In the genomic region with DNA sequence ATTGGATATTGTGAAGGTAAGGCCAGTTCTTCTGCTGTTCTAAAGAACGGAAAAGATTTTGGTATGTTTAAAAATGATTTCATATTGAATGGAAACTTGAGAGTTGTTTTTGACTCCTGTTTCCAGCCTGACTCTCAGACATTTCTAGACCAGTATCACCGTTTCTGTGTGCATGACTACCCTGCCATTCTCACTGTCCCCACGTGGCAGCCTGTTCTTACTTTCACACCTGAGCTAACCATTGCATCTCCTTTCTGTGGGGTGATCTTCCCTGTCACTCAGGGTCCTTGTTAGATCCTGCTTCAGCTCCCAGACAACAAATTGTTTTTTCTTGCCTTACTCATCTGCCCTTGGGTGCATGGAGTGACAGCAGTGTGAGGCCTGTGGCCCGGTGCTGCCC, we compare ENCODE assay signal across 19 cellular contexts. TPM values are rescaled to one million over a fixed set of nuclear protein-coding genes. Genes with fewer than 3 reads are reported as not detected.
DNase-seq lines count a peak whose midpoint lies in the region; ATAC-seq and TF ChIP-seq lines count a peak whose summit lies in the region.
"Had no signal": no experiment of that assay in that cellular context is flagged by ENCODE, and none has a peak within 500 bp of the region (broad histone marks: within the 10 kb centered on the region; RNA-seq: fewer than 3 reads in every experiment).

No MANE protein-coding gene starts in this region.

- no peak for TF ChIP-seq CTCF in activated CD8-positive, alpha-beta T cell treated with anti-CD3 and anti-CD28 coated beads for 36 hours (IDR thresholded peaks at IDR 0.05)
- TF ChIP-seq CTCF in CD8-positive, alpha-beta T cell (IDR thresholded peaks at IDR 0.05): no peak
- no peak for TF ChIP-seq CTCF in smooth muscle cell (IDR thresholded peaks at IDR 0.05; ENCODE audit: borderline replicate concordance, insufficient read depth, poor library complexity, severe bottlenecking)

- H3K9me3 ChIP-seq in CD8-positive, alpha-beta T cell (ENCODE audit: low read length): no peaks in the 10 kb centered on the region
- H3K9me3 ChIP-seq in smooth muscle cell (replicated peaks; ENCODE audit: low read depth) (no peaks in the 10 kb centered on the region), aorta (ENCODE audit: control insufficient read depth, low read length) (no peaks in the 10 kb centered on the region)
- H3K9me3 ChIP-seq: BLaER1 treated with 17β-estradiol and CSF1 and Interleukin-3, amounts not matched to agents 10 nM and 100 nM had no signal

- H3K4me1 ChIP-seq in CD8-positive, alpha-beta T cell (ENCODE audit: insufficient read depth, low read length): peaks cover 28% of the 10 kb centered on the region
- no peaks in the 10 kb centered on the region for H3K4me1 ChIP-seq in smooth muscle cell (ENCODE audit: low read depth)
- no peaks in the 10 kb centered on the region for H3K4me1 ChIP-seq in aorta (ENCODE audit: control insufficient read depth in 1 of 2, insufficient read depth in 2 of 2, low read length in 2 of 2)

- no peaks in the 10 kb centered on the region for H3K27me3 ChIP-seq in CD8-positive, alpha-beta T cell (ENCODE audit: insufficient read depth, low read length)
- H3K27me3 ChIP-seq in smooth muscle cell (ENCODE audit: low read depth): no peaks in the 10 kb centered on the region
- H3K27me3 ChIP-seq in aorta (ENCODE audit: control insufficient read depth in 1 of 2, insufficient read depth in 2 of 2, low read length in 1 of 2): no peaks in the 10 kb centered on the region
- H3K27me3 ChIP-seq: BLaER1 treated with 17β-estradiol and CSF1 and Interleukin-3, amounts not matched to agents 10 nM and 100 nM had no signal

- peak; percentile 60 for ATAC-seq in activated CD8-positive, alpha-beta T cell treated with anti-CD3 and anti-CD28 coated beads for 36 hours
- ATAC-seq in activated CD8-positive, alpha-beta T cell treated with anti-CD3 and anti-CD28 coated beads, Interleukin-2, amount 10 ng/mL, durations not matched to agents 7 days and 5 days: no peak
- no peak for ATAC-seq in CD8-positive, alpha-beta T cell
- ATAC-seq in activated T-helper 17 cell treated with anti-CD3 and anti-CD28 coated beads, Interleukin-2, amount 50 U/mL, for 72 hours (replicated peaks): peak; percentile 66
- no peak for ATAC-seq in aorta (ENCODE audit: low FRiP score)
- ATAC-seq in GM21619 (IDR thresholded peaks at IDR 0.05; ENCODE audit: unreplicated experiment): no peak
- ATAC-seq: GM12878, HepG2 had no signal

- no peaks in the 10 kb centered on the region for H3K9me3 Mint-ChIP-seq in activated CD8-positive, alpha-beta T cell treated with anti-CD3 and anti-CD28 coated beads for 36 hours
- H3K9me3 Mint-ChIP-seq in activated CD8-positive, alpha-beta T cell treated with anti-CD3 and anti-CD28 coated beads, Interleukin-2, amount 10 ng/mL, durations not matched to agents 7 days and 5 days (ENCODE audit: insufficient read depth): no peaks in the 10 kb centered on the region
- H3K9me3 Mint-ChIP-seq in CD8-positive, alpha-beta T cell: no peaks in the 10 kb centered on the region
- H3K9me3 Mint-ChIP-seq in activated T-helper 17 cell treated with anti-CD3 and anti-CD28 coated beads, Interleukin-2, amount 50 U/mL, for 72 hours: no peaks in the 10 kb centered on the region

- intact Hi-C loops in activated CD8-positive, alpha-beta T cell treated with anti-CD3 and anti-CD28 coated beads for 36 hours (cut with micrococcal nuclease): no loop called here
- intact Hi-C loops in CD8-positive, alpha-beta T cell (cut with DNase I, micrococcal nuclease): loop anchor here in 1 of 2 experiments (5.0 kb wide), 2 partner anchors 1143 to 1963 kb away; no protein-coding TSS in a partner anchor
- intact Hi-C loops in aorta (cut with DNase I): no loop called here

- H3K9ac ChIP-seq in smooth muscle cell (ENCODE audit: low read depth): no peak overlapping the region
- H3K9ac ChIP-seq: BLaER1 treated with 17β-estradiol and CSF1 and Interleukin-3, amounts not matched to agents 10 nM and 100 nM; KMS-11 had no signal

- H3K79me2 ChIP-seq in smooth muscle cell (ENCODE audit: low read depth): peaks cover 4% of the 10 kb centered on the region

- H3K36me3 ChIP-seq in CD8-positive, alpha-beta T cell (ENCODE audit: insufficient read depth, low read length): no peaks in the 10 kb centered on the region
- H3K36me3 ChIP-seq in smooth muscle cell (ENCODE audit: low read depth) (no peaks in the 10 kb centered on the region), aorta (ENCODE audit: control insufficient read depth in 1 of 2, insufficient read depth in 2 of 2, low read length in 1 of 2) (peaks cover 0 to 5% of the 10 kb centered on the region in 2 donors)

- DNase-seq in activated CD8-positive, alpha-beta T cell treated with anti-CD3 and anti-CD28 coated beads for 36 hours: peak; percentile 28
- no peak for DNase-seq in activated CD8-positive, alpha-beta T cell treated with anti-CD3 and anti-CD28 coated beads, Interleukin-2, amount 10 ng/mL, durations not matched to agents 7 days and 5 days
- DNase-seq in CD8-positive, alpha-beta T cell: no peak
- DNase-seq in smooth muscle cell (lab: John Stamatoyannopoulos, UW; ENCODE audit: unreplicated experiment) (no peak), aorta (no peak), SIG-M5 treated with dmso at 0.1 percent for 504 hours (lab: John Stamatoyannopoulos, UW; ENCODE audit: unreplicated experiment) (no peak)
- DNase-seq: DMS 273 treated with DMSO at 0.1 percent for 48 hours, GDM1, GOT3, NCI-H1092 treated with DMSO at 0.1 percent for 48 hours, NCI-H2081 treated with DMSO at 0.1 percent for 48 hours, NCI-H510A treated with DMSO at 0.1 percent for 48 hours, NCI-H82 had no signal

- no peak overlapping the region for H3K4me3 ChIP-seq in CD8-positive, alpha-beta T cell (ENCODE audit: low read depth, low read length)
- H3K4me3 ChIP-seq in smooth muscle cell (no peak overlapping the region), aorta (ENCODE audit: low read length in 2 of 2) (no peak overlapping the region)
- H3K4me3 ChIP-seq: BLaER1 treated with 17β-estradiol and CSF1 and Interleukin-3, amounts not matched to agents 10 nM and 100 nM; GM12878 had no signal

- H3K4me1 Mint-ChIP-seq in activated CD8-positive, alpha-beta T cell treated with anti-CD3 and anti-CD28 coated beads for 36 hours (ENCODE audit: low read depth): peaks cover 40% of the 10 kb centered on the region
- H3K4me1 Mint-ChIP-seq in activated CD8-positive, alpha-beta T cell treated with anti-CD3 and anti-CD28 coated beads, Interleukin-2, amount 10 ng/mL, durations not matched to agents 7 days and 5 days (ENCODE audit: low read depth): peaks cover 37% of the 10 kb centered on the region
- H3K4me1 Mint-ChIP-seq in CD8-positive, alpha-beta T cell (ENCODE audit: low read depth): peaks cover 40% of the 10 kb centered on the region
- H3K4me1 Mint-ChIP-seq in activated T-helper 17 cell treated with anti-CD3 and anti-CD28 coated beads, Interleukin-2, amount 50 U/mL, for 72 hours: peaks cover 22% of the 10 kb centered on the region

- H3K27me3 Mint-ChIP-seq in activated CD8-positive, alpha-beta T cell treated with anti-CD3 and anti-CD28 coated beads for 36 hours: no peaks in the 10 kb centered on the region
- H3K27me3 Mint-ChIP-seq in activated CD8-positive, alpha-beta T cell treated with anti-CD3 and anti-CD28 coated beads, Interleukin-2, amount 10 ng/mL, durations not matched to agents 7 days and 5 days (ENCODE audit: low read depth): no peaks in the 10 kb centered on the region
- no peaks in the 10 kb centered on the region for H3K27me3 Mint-ChIP-seq in CD8-positive, alpha-beta T cell (ENCODE audit: low read depth)
- no peaks in the 10 kb centered on the region for H3K27me3 Mint-ChIP-seq in activated T-helper 17 cell treated with anti-CD3 and anti-CD28 coated beads, Interleukin-2, amount 50 U/mL, for 72 hours

- no peak overlapping the region for H3K4me2 ChIP-seq in smooth muscle cell
- H3K4me2 ChIP-seq: KMS-11 had no signal

- POLR2A ChIA-PET in activated CD8-positive, alpha-beta T cell treated with anti-CD3 and anti-CD28 coated beads for 36 hours (lab: Charles Lee): interaction anchor here (0.7 to 1.5 kb wide), 2 partner anchors 9 to 14 kb away, joined by 3 read pairs; no protein-coding TSS in a partner anchor
- POLR2A ChIA-PET in activated CD8-positive, alpha-beta T cell treated with anti-CD3 and anti-CD28 coated beads, Interleukin-2, amount 10 ng/mL, durations not matched to agents 7 days and 5 days (lab: Charles Lee): no interaction called here
- POLR2A ChIA-PET in CD8-positive, alpha-beta T cell (lab: Charles Lee): interaction anchor here (1.0 kb wide), 1 partner anchor 65 kb away, joined by 3 read pairs; a partner anchor contains a TSS

- peak overlapping the region; percentile 47 for H3K27ac Mint-ChIP-seq in activated CD8-positive, alpha-beta T cell treated with anti-CD3 and anti-CD28 coated beads for 36 hours
- H3K27ac Mint-ChIP-seq in activated CD8-positive, alpha-beta T cell treated with anti-CD3 and anti-CD28 coated beads, Interleukin-2, amount 10 ng/mL, durations not matched to agents 7 days and 5 days: no peak overlapping the region
- peak overlapping the region; percentile 53 for H3K27ac Mint-ChIP-seq in CD8-positive, alpha-beta T cell
- H3K27ac Mint-ChIP-seq in activated T-helper 17 cell treated with anti-CD3 and anti-CD28 coated beads, Interleukin-2, amount 50 U/mL, for 72 hours: peak overlapping the region; percentile 81

- no peak overlapping the region for H3K4me3 Mint-ChIP-seq in activated CD8-positive, alpha-beta T cell treated with anti-CD3 and anti-CD28 coated beads for 36 hours
- H3K4me3 Mint-ChIP-seq in activated CD8-positive, alpha-beta T cell treated with anti-CD3 and anti-CD28 coated beads, Interleukin-2, amount 10 ng/mL, durations not matched to agents 7 days and 5 days: no peak overlapping the region
- no peak overlapping the region for H3K4me3 Mint-ChIP-seq in CD8-positive, alpha-beta T cell
- no peak overlapping the region for H3K4me3 Mint-ChIP-seq in activated T-helper 17 cell treated with anti-CD3 and anti-CD28 coated beads, Interleukin-2, amount 50 U/mL, for 72 hours

- no peaks in the 10 kb centered on the region for H3F3A ChIP-seq in smooth muscle cell (ENCODE audit: low read depth)

- no peak overlapping the region for H2AFZ ChIP-seq in smooth muscle cell (ENCODE audit: low read depth)

- 86% methylated on average over 4 of the region's 4 CpGs for WGBS in smooth muscle cell (ENCODE audit: low lambda C conversion rate)
- WGBS in aorta, 2 donors: 93 to 96% methylated on average over 4 of the region's 4 CpGs

- peaks cover 69% of the 10 kb centered on the region for H4K20me1 ChIP-seq in smooth muscle cell (ENCODE audit: low read depth)

- no peak overlapping the region for H3K27ac ChIP-seq in CD8-positive, alpha-beta T cell (ENCODE audit: low read depth, low read length)
- peak overlapping the region; percentile 39 for H3K27ac ChIP-seq in smooth muscle cell (ENCODE audit: low read depth)
- no peak overlapping the region for H3K27ac ChIP-seq in aorta (ENCODE audit: low read depth in 1 of 2, low read length in 2 of 2)
- H3K27ac ChIP-seq: BLaER1 treated with 17β-estradiol and CSF1 and Interleukin-3, amounts not matched to agents 10 nM and 100 nM; KMS-11 had no signal

- H3K36me3 Mint-ChIP-seq in activated CD8-positive, alpha-beta T cell treated with anti-CD3 and anti-CD28 coated beads for 36 hours (ENCODE audit: low read depth): peaks cover 40% of the 10 kb centered on the region
- peaks cover 48% of the 10 kb centered on the region for H3K36me3 Mint-ChIP-seq in activated CD8-positive, alpha-beta T cell treated with anti-CD3 and anti-CD28 coated beads, Interleukin-2, amount 10 ng/mL, durations not matched to agents 7 days and 5 days (ENCODE audit: low read depth)
- peaks cover 56% of the 10 kb centered on the region for H3K36me3 Mint-ChIP-seq in CD8-positive, alpha-beta T cell
- H3K36me3 Mint-ChIP-seq in activated T-helper 17 cell treated with anti-CD3 and anti-CD28 coated beads, Interleukin-2, amount 50 U/mL, for 72 hours (ENCODE audit: low read depth): peaks cover 81% of the 10 kb centered on the region

- CTCF ChIA-PET in activated CD8-positive, alpha-beta T cell treated with anti-CD3 and anti-CD28 coated beads for 36 hours (lab: Charles Lee): interaction anchor here (1.5 kb wide), 1 partner anchor 12 kb away, joined by 4 read pairs; no protein-coding TSS in a partner anchor
- CTCF ChIA-PET in activated CD8-positive, alpha-beta T cell treated with anti-CD3 and anti-CD28 coated beads, Interleukin-2, amount 10 ng/mL, durations not matched to agents 7 days and 5 days (lab: Charles Lee): interaction anchor here (1.3 kb wide), 1 partner anchor 14 kb away, joined by 3 read pairs; no protein-coding TSS in a partner anchor
- CTCF ChIA-PET in CD8-positive, alpha-beta T cell (lab: Charles Lee): no interaction called here

RNA-seq across cellular contexts. Expression of a gene that starts 38.9 kb away (rescaled TPM):
- total RNA-seq in activated CD8-positive, alpha-beta T cell treated with anti-CD3 and anti-CD28 coated beads for 36 hours: 100 to 1,000 TPM; 109 to 121 TPM
- 10 to 100 TPM; 79.4 to 80.6 TPM for total RNA-seq in activated CD8-positive, alpha-beta T cell treated with anti-CD3 and anti-CD28 coated beads, Interleukin-2, amount 10 ng/mL, durations not matched to agents 7 days and 5 days
- 10 to 100 TPM; 20.7 to 23.7 TPM for total RNA-seq in CD8-positive, alpha-beta T cell
- total RNA-seq in activated T-helper 17 cell treated with anti-CD3 and anti-CD28 coated beads, Interleukin-2, amount 50 U/mL, for 72 hours: 100 to 1,000 TPM in 1 of 2 donors, 10 to 100 TPM in 1; 66.7 to 112 TPM
- total RNA-seq in smooth muscle cell: 101 and 125 TPM in 2 replicates
- polyA plus RNA-seq in smooth muscle cell: 127 and 132 TPM in 2 replicates
- total RNA-seq in aorta: 10 to 100 TPM; 47.1 to 50.0 TPM
- 10 to 100 TPM; 58.2 to 95.3 TPM for polyA plus RNA-seq in aorta

Comparison
In these comparisons a context has a peak if more than half of its experiments do, and no peak if none do; other contexts are left out.
1. ATAC-seq: peak in activated CD8-positive, alpha-beta T cell treated with anti-CD3 and anti-CD28 coated beads for 36 hours (single experiment) and activated T-helper 17 cell treated with anti-CD3 and anti-CD28 coated beads, Interleukin-2, amount 50 U/mL, for 72 hours (single experiment); none in activated CD8-positive, alpha-beta T cell treated with anti-CD3 and anti-CD28 coated beads, Interleukin-2, amount 10 ng/mL, durations not matched to agents 7 days and 5 days (single experiment), CD8-positive, alpha-beta T cell (single experiment), aorta (single experiment) and GM21619 (single experiment).